ENCODE assay signal across 8 cellular contexts in genomic region chr22:25111579-25112517, GRCh38.
A peak's percentile ranks its signal among the peaks of the same experiment; 100 is the strongest.
DNase-seq lines count a peak whose midpoint lies in the region; TF ChIP-seq lines count a peak whose summit lies in the region.

No MANE protein-coding gene starts in this region.

- no peaks in the 10 kb centered on the region for H3K9me3 Mint-ChIP-seq in type B pancreatic cell

- H3K9me2 ChIP-seq in Karpas-422 (replicated peaks; ENCODE audit: insufficient read depth, low read length) = no peaks in the 10 kb centered on the region

- H3K4me1 ChIP-seq in Karpas-422 (ENCODE audit: low read length) (peaks cover 9% of the 10 kb centered on the region), mesendoderm (ENCODE audit: control insufficient read depth, low read depth, low read length) (peaks cover 3% of the 10 kb centered on the region)

- H3K79me2 ChIP-seq in Karpas-422 (ENCODE audit: low read length) (no peaks in the 10 kb centered on the region), mesendoderm (ENCODE audit: control insufficient read depth, insufficient read depth, low read length) (no peaks in the 10 kb centered on the region)

- H3K4me3 ChIP-seq in Karpas-422 (ENCODE audit: low read length) = peak overlapping the region; percentile 59; the same call in 1 of the 2 replicates
- peak overlapping the region; percentile 67 for H3K4me3 ChIP-seq in mesendoderm (ENCODE audit: low read length)

- no peaks in the 10 kb centered on the region for H3K9me3 ChIP-seq in Karpas-422 (ENCODE audit: low read length)

- no peaks in the 10 kb centered on the region for H3K36me3 ChIP-seq in Karpas-422 (ENCODE audit: insufficient read depth, low read length)
- H3K36me3 ChIP-seq in mesendoderm (ENCODE audit: control insufficient read depth, insufficient read depth, low read length) = no peaks in the 10 kb centered on the region

- peak overlapping the region; percentile 76 for H3K18ac ChIP-seq in mesendoderm (ENCODE audit: low read length)

- H3K27ac Mint-ChIP-seq in type B pancreatic cell = peak overlapping the region; percentile 86

- no peak overlapping the region for H2BK5ac ChIP-seq in mesendoderm (ENCODE audit: low read length)

- WGBS in mesendoderm (ENCODE audit: extremely low coverage, insufficient coverage, low lambda C conversion rate) = no CpG with 5 or more reads among the region's 35 CpGs

- no peak overlapping the region for H2AFZ ChIP-seq in Karpas-422 (ENCODE audit: low read length)

- DNase-seq in C1 segment of cervical spinal cord (lab: John Stamatoyannopoulos, UW) (peak in 8 of 14 donors; percentile 13 to 52 (median 32)), Karpas-422 (no peak), dermis blood vessel endothelial cell (peak; percentile 50), mesendoderm (peak; percentile 28), type B pancreatic cell (ENCODE audit: extremely low spot score, unreplicated experiment) (no peak), hepatic stellate cell (ENCODE audit: low spot score) (no peak)
- DNase-seq in activated effector memory CD4-positive, alpha-beta T cell treated with Interleukin-2 at 50 U/mL for 16 hours = no peak
- DNase-seq in stimulated activated CD4-positive, alpha-beta T cell treated with anti-CD3 and anti-CD28 coated beads, Interleukin-4, amount 100 ng/mL, for 1 hour = no peak

- H3K23ac ChIP-seq in mesendoderm (ENCODE audit: low read length) = no peak overlapping the region

- no peaks in the 10 kb centered on the region for H3K27me3 ChIP-seq in Karpas-422 (ENCODE audit: low read length)
- no peaks in the 10 kb centered on the region for H3K27me3 ChIP-seq in mesendoderm (ENCODE audit: insufficient read depth, low read length, poor library complexity)

- peak overlapping the region; percentile 6 for H2BK120ac ChIP-seq in mesendoderm (ENCODE audit: low read depth, low read length)

- no peak overlapping the region for H4K8ac ChIP-seq in mesendoderm (ENCODE audit: low read depth, low read length)

- no peaks in the 10 kb centered on the region for H4K20me1 ChIP-seq in Karpas-422 (ENCODE audit: insufficient read depth, low read depth, low read length)

- peaks cover 5% of the 10 kb centered on the region for H3K79me1 ChIP-seq in mesendoderm (ENCODE audit: low read length)

- TF ChIP-seq CTCF in type B pancreatic cell (conservative IDR thresholded peaks at IDR 0.05) = peak; percentile 42

- peak overlapping the region; percentile 95 for H3K56ac ChIP-seq in mesendoderm (ENCODE audit: low read length)

- H3K27me3 Mint-ChIP-seq in type B pancreatic cell = no peaks in the 10 kb centered on the region

- no peak overlapping the region for H2BK15ac ChIP-seq in mesendoderm (replicated peaks; ENCODE audit: low read depth)

- peak overlapping the region; percentile 83 for H3K4ac ChIP-seq in mesendoderm (ENCODE audit: low read depth, low read length)

- H3K4me2 ChIP-seq in Karpas-422 (ENCODE audit: low read depth, low read length, poor library complexity, severe bottlenecking) (peak overlapping the region; percentile 66), mesendoderm (ENCODE audit: low read length) (peak overlapping the region; percentile 99)

- H3K27ac ChIP-seq in Karpas-422 (ENCODE audit: low read length) (no peak overlapping the region), mesendoderm (ENCODE audit: low read depth, low read length) (peak overlapping the region; percentile 69)

- H3K4me1 Mint-ChIP-seq in type B pancreatic cell (ENCODE audit: unreplicated experiment) = peaks cover 41% of the 10 kb centered on the region

- H3K9ac ChIP-seq in Karpas-422 (ENCODE audit: low read length) (peak overlapping the region; percentile 50; the same call in 1 of the 2 replicates), mesendoderm (ENCODE audit: low read length) (peak overlapping the region; percentile 75)

- H3K36me3 Mint-ChIP-seq in type B pancreatic cell = no peaks in the 10 kb centered on the region

- H2AK5ac ChIP-seq in mesendoderm (ENCODE audit: low read length) = no peak overlapping the region

- no peak overlapping the region for H4K5ac ChIP-seq in mesendoderm (ENCODE audit: low read length)

- peak overlapping the region; percentile 93 for H3K4me3 Mint-ChIP-seq in type B pancreatic cell

Comparison
In these comparisons a context has a peak if more than half of its experiments do, and no peak if none do; other contexts are left out.
1. DNase-seq: peak in C1 segment of cervical spinal cord (8 of 14), dermis blood vessel endothelial cell (single experiment) and mesendoderm (single experiment); none in Karpas-422 (single experiment), type B pancreatic cell (single experiment), activated effector memory CD4-positive, alpha-beta T cell treated with Interleukin-2 at 50 U/mL for 16 hours (single experiment), hepatic stellate cell (single experiment) and stimulated activated CD4-positive, alpha-beta T cell treated with anti-CD3 and anti-CD28 coated beads, Interleukin-4, amount 100 ng/mL, for 1 hour (single experiment).